30 cellular contexts compared by ENCODE assay signal in genomic region chr3:24843955-24844354, GRCh38.
"Had no signal": no experiment of that assay in that cellular context is flagged by ENCODE, and none has a peak within 500 bp of the region (broad histone marks: within the 10 kb centered on the region; RNA-seq: fewer than 3 reads in every experiment).

No MANE protein-coding gene starts in this region.

- H3K4me3 Mint-ChIP-seq: activated CD4-positive, alpha-beta memory T cell treated with anti-CD3 and anti-CD28 coated beads, Interleukin-2, amount 10 ng/mL, durations not matched to agents 7 days and 5 days; activated CD4-positive, alpha-beta T cell treated with anti-CD3 and anti-CD28 coated beads, Interleukin-2, amount 10 ng/mL, durations not matched to agents 7 days and 5 days; activated T-cell treated with anti-CD3 and anti-CD28 coated beads, Interleukin-2, amount 50 U/mL, for 4 hours; activated T-helper 17 cell treated with anti-CD3 and anti-CD28 coated beads, Interleukin-2, amount 50 U/mL, for 72 hours; naive thymus-derived CD8-positive, alpha-beta T cell; neural crest cell had no signal

- H3K27ac ChIP-seq: brain microvascular endothelial cell, coronary artery, dorsolateral prefrontal cortex, heart left ventricle, left lung, lower lobe of right lung, parathyroid adenoma, spleen, testis, uterus had no signal

- H3K27me3 Mint-ChIP-seq: activated CD4-positive, alpha-beta memory T cell treated with anti-CD3 and anti-CD28 coated beads, Interleukin-2, amount 10 ng/mL, durations not matched to agents 7 days and 5 days; activated CD4-positive, alpha-beta T cell treated with anti-CD3 and anti-CD28 coated beads, Interleukin-2, amount 10 ng/mL, durations not matched to agents 7 days and 5 days; activated T-helper 17 cell treated with anti-CD3 and anti-CD28 coated beads, Interleukin-2, amount 50 U/mL, for 72 hours had no signal

- DNase-seq: activated CD4-positive, alpha-beta memory T cell treated with anti-CD3 and anti-CD28 coated beads, Interleukin-2, amount 10 ng/mL, durations not matched to agents 7 days and 5 days; activated CD4-positive, alpha-beta T cell treated with anti-CD3 and anti-CD28 coated beads, Interleukin-2, amount 10 ng/mL, durations not matched to agents 7 days and 5 days; activated CD4-positive, CD25-positive, alpha-beta regulatory T cell treated with anti-CD3 and anti-CD28 coated beads, Interleukin-2, amount 50 U/mL, for 72 hours; activated gamma-delta T cell treated with Interleukin-2 at 50 U/mL for 16 hours; activated naive CD4-positive, alpha-beta T cell treated with anti-CD3 and anti-CD28 coated beads, Interleukin-2, amount 50 U/mL, for 16 hours; activated T-cell treated with anti-CD3 and anti-CD28 coated beads, Interleukin-2, amount 50 U/mL, for 4 hours; amniotic stem cell; brain microvascular endothelial cell; dorsolateral prefrontal cortex; effector memory CD4-positive, alpha-beta T cell; erythroblast; foreskin fibroblast; heart left ventricle; kidney glomerular epithelial cell; left lung; lower lobe of right lung; mesenchymal stem cell; naive thymus-derived CD8-positive, alpha-beta T cell; occipital lobe; right cardiac atrium; spleen; stimulated activated naive CD4-positive, alpha-beta T cell treated with Interleukin-2 at 50 U/mL for 16 hours; T1000; testis; trophoblast cell had no signal

- H3K36me3 Mint-ChIP-seq: naive thymus-derived CD8-positive, alpha-beta T cell had no signal

- H3K4me1 Mint-ChIP-seq: activated CD4-positive, alpha-beta memory T cell treated with anti-CD3 and anti-CD28 coated beads, Interleukin-2, amount 10 ng/mL, durations not matched to agents 7 days and 5 days; activated CD4-positive, alpha-beta T cell treated with anti-CD3 and anti-CD28 coated beads, Interleukin-2, amount 10 ng/mL, durations not matched to agents 7 days and 5 days; activated T-helper 17 cell treated with anti-CD3 and anti-CD28 coated beads, Interleukin-2, amount 50 U/mL, for 72 hours; naive thymus-derived CD8-positive, alpha-beta T cell; neural crest cell had no signal

- H3K27ac Mint-ChIP-seq: activated CD4-positive, alpha-beta memory T cell treated with anti-CD3 and anti-CD28 coated beads, Interleukin-2, amount 10 ng/mL, durations not matched to agents 7 days and 5 days; activated CD4-positive, alpha-beta T cell treated with anti-CD3 and anti-CD28 coated beads, Interleukin-2, amount 10 ng/mL, durations not matched to agents 7 days and 5 days; activated T-helper 17 cell treated with anti-CD3 and anti-CD28 coated beads, Interleukin-2, amount 50 U/mL, for 72 hours; naive thymus-derived CD8-positive, alpha-beta T cell had no signal

- ATAC-seq: activated T-cell treated with anti-CD3 and anti-CD28 coated beads, Interleukin-2, amount 50 U/mL, for 4 hours; activated T-helper 17 cell treated with anti-CD3 and anti-CD28 coated beads, Interleukin-2, amount 50 U/mL, for 72 hours; heart left ventricle; left lung; lower lobe of right lung; naive thymus-derived CD8-positive, alpha-beta T cell; right cardiac atrium had no signal

- H3K9me3 Mint-ChIP-seq: activated T-cell treated with anti-CD3 and anti-CD28 coated beads, Interleukin-2, amount 50 U/mL, for 4 hours; neural crest cell had no signal
